ENCODE assay signal across 26 cellular contexts in genomic region chr9:88085481-88085880, GRCh38. TPM values are rescaled to one million over a fixed set of nuclear protein-coding genes. Genes with fewer than 3 reads are reported as not detected.
A peak's percentile ranks its signal among the peaks of the same experiment; 100 is the strongest.
DNase-seq lines count a peak whose midpoint lies in the region; ATAC-seq and TF ChIP-seq lines count a peak whose summit lies in the region.
"Had no signal": no experiment of that assay in that cellular context is flagged by ENCODE, and none has a peak within 500 bp of the region (broad histone marks: within the 10 kb centered on the region; RNA-seq: fewer than 3 reads in every experiment).

No MANE protein-coding gene starts in this region.

- peaks cover 3% of the 10 kb centered on the region for H3K27me3 Mint-ChIP-seq in brain
- peaks cover 12% of the 10 kb centered on the region for H3K27me3 Mint-ChIP-seq in stimulated activated naive CD8-positive, alpha-beta T cell treated with anti-CD3 and anti-CD28 coated beads, Interleukin-15, amount 100 ng/mL, for 72 hours
- H3K27me3 Mint-ChIP-seq: CD4-positive, alpha-beta T cell had no signal

- peaks cover 19% of the 10 kb centered on the region for H3K4me1 Mint-ChIP-seq in brain
- H3K4me1 Mint-ChIP-seq in stimulated activated naive CD8-positive, alpha-beta T cell treated with anti-CD3 and anti-CD28 coated beads, Interleukin-15, amount 100 ng/mL, for 72 hours = no peaks in the 10 kb centered on the region

- in situ Hi-C loops in HAP-1 (cut with MboI; ENCODE audit: low sequenced_read_pairs) = no loop called here

- H3K9me3 ChIP-seq in HAP-1 (no peaks in the 10 kb centered on the region), OCI-LY7 (ENCODE audit: low read length) (no peaks in the 10 kb centered on the region), osteoblast (ENCODE audit: low read depth, low read length) (no peaks in the 10 kb centered on the region)
- H3K9me3 ChIP-seq: BLaER1 had no signal

- H3K4me3 ChIP-seq in HAP-1 (no peak overlapping the region), OCI-LY7 (ENCODE audit: low read depth, low read length, poor library complexity, severe bottlenecking) (no peak overlapping the region), osteoblast (ENCODE audit: insufficient read depth, low read length) (no peak overlapping the region)
- H3K4me3 ChIP-seq: BLaER1 had no signal

- H3K27ac ChIP-seq in OCI-LY7 (ENCODE audit: low read depth, low read length, poor library complexity, severe bottlenecking) (no peak overlapping the region), osteoblast (ENCODE audit: low read depth, low read length) (no peak overlapping the region)
- H3K27ac ChIP-seq: BLaER1 had no signal

- H3K9me2 ChIP-seq in OCI-LY7 (ENCODE audit: insufficient read depth, low read length) = no peaks in the 10 kb centered on the region

- H4K20me1 ChIP-seq in OCI-LY7 (ENCODE audit: insufficient read depth, low read length) (no peaks in the 10 kb centered on the region), osteoblast (ENCODE audit: insufficient read depth, low read length) (no peaks in the 10 kb centered on the region)
- H4K20me1 ChIP-seq: BLaER1 had no signal

- CTCF ChIA-PET in OCI-LY7 (lab: Charles Lee; ENCODE audit: unreplicated experiment) = no interaction called here

- H3K4me2 ChIP-seq in OCI-LY7 (ENCODE audit: low read length) (no peak overlapping the region), osteoblast (ENCODE audit: insufficient read depth, low read length) (no peak overlapping the region)
- H3K4me2 ChIP-seq: BLaER1 had no signal

- H3K27ac Mint-ChIP-seq in brain = peak overlapping the region in 2 of 5 experiments; percentile 86
- H3K27ac Mint-ChIP-seq in stimulated activated naive CD8-positive, alpha-beta T cell treated with anti-CD3 and anti-CD28 coated beads, Interleukin-15, amount 100 ng/mL, for 72 hours = no peak overlapping the region
- H3K27ac Mint-ChIP-seq: CD4-positive, alpha-beta T cell had no signal

- peak; percentile 7 to 18 for DNase-seq in HAP-1 (ENCODE audit: low spot score in 2 of 2)
- no peak for DNase-seq in OCI-LY7 (ENCODE audit: low spot score)
- DNase-seq in osteoblast (ENCODE audit: insufficient read length, low spot score, missing footprints) = peak; percentile 31
- no peak for DNase-seq in stimulated activated naive CD8-positive, alpha-beta T cell treated with anti-CD3 and anti-CD28 coated beads, Interleukin-15, amount 100 ng/mL, for 72 hours
- DNase-seq: ACHN; CD4-positive, alpha-beta T cell; COR-L47; DND-41; KBM-7; NCI-H1105; NCI-H146; NCI-H2081; NCI-H2171; NCI-H345; NCI-H524; NCI-H774; NK-92 treated with Interleukin-12 subunit alpha and Interleukin-12 subunit beta, amount 100 ng/mL, for 24 hours; Right ventricle myocardium superior had no signal

- intact Hi-C loops in OCI-LY7 (cut with micrococcal nuclease; ENCODE audit: unreplicated experiment) = no loop called here

- peak overlapping the region in 3 of 5 experiments; percentile 4 to 22 (median 12) for H3K4me3 Mint-ChIP-seq in brain
- no peak overlapping the region for H3K4me3 Mint-ChIP-seq in stimulated activated naive CD8-positive, alpha-beta T cell treated with anti-CD3 and anti-CD28 coated beads, Interleukin-15, amount 100 ng/mL, for 72 hours
- H3K4me3 Mint-ChIP-seq: CD4-positive, alpha-beta T cell had no signal

- no peak for TF ChIP-seq CTCF in OCI-LY7 (conservative IDR thresholded peaks at IDR 0.05; ENCODE audit: low read length)
- no peak for TF ChIP-seq CTCF in brain (conservative IDR thresholded peaks at IDR 0.05)
- TF ChIP-seq CTCF in osteoblast (IDR thresholded peaks at IDR 0.05; ENCODE audit: extremely low read depth, low read depth, low read length) = no peak

- POLR2A ChIA-PET in OCI-LY7 (lab: Charles Lee) = no interaction called here

- no peak for ATAC-seq in stimulated activated naive CD8-positive, alpha-beta T cell treated with anti-CD3 and anti-CD28 coated beads, Interleukin-15, amount 100 ng/mL, for 72 hours
- ATAC-seq in HG03045 (IDR thresholded peaks at IDR 0.05; ENCODE audit: unreplicated experiment) = no peak
- ATAC-seq in GM18502 (IDR thresholded peaks at IDR 0.05; ENCODE audit: poor library complexity, unreplicated experiment) = no peak
- ATAC-seq: HepG2 had no signal

- H3K4me1 ChIP-seq in HAP-1 (no peaks in the 10 kb centered on the region), OCI-LY7 (ENCODE audit: insufficient read depth, low read length, poor library complexity, severe bottlenecking) (no peaks in the 10 kb centered on the region), osteoblast (ENCODE audit: insufficient read depth, low read length) (no peaks in the 10 kb centered on the region)
- H3K4me1 ChIP-seq: BLaER1 had no signal

- H3K9me3 Mint-ChIP-seq in brain = no peaks in the 10 kb centered on the region
- H3K9me3 Mint-ChIP-seq in stimulated activated naive CD8-positive, alpha-beta T cell treated with anti-CD3 and anti-CD28 coated beads, Interleukin-15, amount 100 ng/mL, for 72 hours = peaks cover 0 to 9% of the 10 kb centered on the region in 2 donors
- H3K9me3 Mint-ChIP-seq: CD4-positive, alpha-beta T cell had no signal

- no TSS peak for BruUV-seq in OCI-LY7 (replicated peaks; lab: Mats Ljungman, UMichigan)

- H3K36me3 ChIP-seq in HAP-1 (replicated peaks) (no peaks in the 10 kb centered on the region), OCI-LY7 (ENCODE audit: insufficient read depth, low read length) (no peaks in the 10 kb centered on the region), osteoblast (ENCODE audit: insufficient read depth, low read length) (no peaks in the 10 kb centered on the region)
- H3K36me3 ChIP-seq: BLaER1 had no signal

- H3K36me3 Mint-ChIP-seq in brain = no peaks in the 10 kb centered on the region

- H3K79me2 ChIP-seq in OCI-LY7 (ENCODE audit: insufficient read depth, low read depth, low read length) = no peaks in the 10 kb centered on the region
- no peaks in the 10 kb centered on the region for H3K79me2 ChIP-seq in osteoblast (ENCODE audit: insufficient read depth, low read length)

- H2AFZ ChIP-seq in OCI-LY7 (ENCODE audit: low read length) (0 out of 2 replicates have a peak overlapping the region, but pooled peaks have one; percentile 16), osteoblast (ENCODE audit: low read length) (no peak overlapping the region)

- H3K27me3 ChIP-seq in HAP-1 (ENCODE audit: low read depth) = no peaks in the 10 kb centered on the region
- peaks cover 7% of the 10 kb centered on the region for H3K27me3 ChIP-seq in osteoblast (ENCODE audit: insufficient read depth, low read length)
- H3K27me3 ChIP-seq: BLaER1 had no signal

RNA-seq across cellular contexts. Expression of gene SPATA31C2, which starts 52.8 kb away (rescaled TPM):
- total RNA-seq in OCI-LY7 (2014; rRNA removed; shearing (Covaris generic)) = not detected in 2 replicates
- total RNA-seq in OCI-LY7 (2022) = not detected in 2 replicates
- not detected for polyA plus RNA-seq in brain (ENCODE audit: insufficient read depth, low read depth, low replicate concordance)
- not detected in 2 replicates for total RNA-seq in osteoblast
- total RNA-seq: CD4-positive, alpha-beta T cell; G401; H4; HepG2; Right ventricle myocardium superior; SK-MEL-5 had no signal
- polyA plus RNA-seq: HepG2 had no signal

Comparison
In these comparisons a context has a peak if more than half of its experiments do, and no peak if none do; other contexts are left out.
1. DNase-seq: peak in HAP-1 (2 of 2) and osteoblast (single experiment); none in OCI-LY7 (single experiment) and stimulated activated naive CD8-positive, alpha-beta T cell treated with anti-CD3 and anti-CD28 coated beads, Interleukin-15, amount 100 ng/mL, for 72 hours (0 of 2).
2. H3K4me3 Mint-ChIP-seq: peak in brain (3 of 5); none in stimulated activated naive CD8-positive, alpha-beta T cell treated with anti-CD3 and anti-CD28 coated beads, Interleukin-15, amount 100 ng/mL, for 72 hours (0 of 2).